Comparison of ENCODE assay signal across 1 cellular context in genomic region chr3:186930639-186931486, GRCh38.
TF ChIP-seq lines count a peak whose summit lies in the region.

No MANE protein-coding gene starts in this region.

TF ChIP-seq in WTC11, 78 proteins besides CTCF, POLR2A, EP300 and RAD21 (continued from another document):
- peak; percentile 94 for TF ChIP-seq FOXK1 (CRISPR knock-in tag; IDR thresholded peaks at IDR 0.05)
- peak; percentile 87 for TF ChIP-seq MAX (CRISPR knock-in tag; IDR thresholded peaks at IDR 0.05)
- TF ChIP-seq RORB (CRISPR knock-in tag; IDR thresholded peaks at IDR 0.05), result no peak
- peak; percentile 42; the same call in 1 of the 2 replicates for TF ChIP-seq TEAD1 (CRISPR knock-in tag; IDR thresholded peaks at IDR 0.05)
- peak; percentile 49; the same call in 1 of the 2 replicates for TF ChIP-seq ELF4 (CRISPR knock-in tag; IDR thresholded peaks at IDR 0.05; ENCODE audit: low read depth)
- peak; percentile 39; the same call in 1 of the 2 replicates for TF ChIP-seq KAT7 (CRISPR knock-in tag; IDR thresholded peaks at IDR 0.05; ENCODE audit: borderline replicate concordance)
- no peak for TF ChIP-seq ERG (CRISPR knock-in tag; IDR thresholded peaks at IDR 0.05)
- peak; percentile 18; the same call in 1 of the 2 replicates for TF ChIP-seq ESRRA (CRISPR knock-in tag; IDR thresholded peaks at IDR 0.05; ENCODE audit: borderline replicate concordance)
- TF ChIP-seq ZNF423 (CRISPR knock-in tag; IDR thresholded peaks at IDR 0.05), result 0 out of 2 replicates have a peak, but pooled peaks have one; percentile 20
- TF ChIP-seq ETV6 (CRISPR knock-in tag; IDR thresholded peaks at IDR 0.05), result peak; percentile 53; the same call in 1 of the 2 replicates
- TF ChIP-seq E2F1 (CRISPR knock-in tag; IDR thresholded peaks at IDR 0.05), result no peak
- no peak for TF ChIP-seq ZNF512 (CRISPR knock-in tag; IDR thresholded peaks at IDR 0.05; ENCODE audit: borderline replicate concordance)
- TF ChIP-seq CREM (CRISPR knock-in tag; IDR thresholded peaks at IDR 0.05), result peak; percentile 36; the same call in 1 of the 2 replicates
- no peak for TF ChIP-seq NFATC4 (CRISPR knock-in tag; IDR thresholded peaks at IDR 0.05)
- TF ChIP-seq TCF7 (CRISPR knock-in tag; IDR thresholded peaks at IDR 0.05; ENCODE audit: low read depth), result no peak
- no peak for TF ChIP-seq TEAD4 (CRISPR knock-in tag; IDR thresholded peaks at IDR 0.05)
- no peak for TF ChIP-seq MXD4 (CRISPR knock-in tag; IDR thresholded peaks at IDR 0.05; ENCODE audit: borderline replicate concordance)
